Comparison of ENCODE assay signal across 26 cellular contexts in the genomic region with DNA sequence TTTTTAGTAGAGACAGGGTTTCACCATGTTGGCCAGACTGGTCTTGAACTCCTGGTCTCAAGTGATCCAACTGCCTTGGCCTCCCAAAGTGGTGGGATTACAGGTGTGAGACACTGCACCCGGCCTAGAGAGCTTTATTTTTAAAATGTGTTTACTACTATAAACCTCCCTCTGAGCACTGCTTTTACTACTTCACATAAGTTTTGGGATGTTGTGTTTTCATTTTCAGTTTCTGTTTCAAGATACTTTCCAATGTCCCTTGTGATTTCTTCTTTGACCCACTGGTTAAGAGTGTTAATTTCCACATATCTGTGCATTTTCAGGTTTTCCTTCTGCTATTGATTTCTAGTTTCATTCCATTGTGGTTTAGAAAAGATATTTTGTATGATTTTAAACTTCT.
DNase-seq lines count a peak whose midpoint lies in the region; ATAC-seq, FAIRE-seq and TF ChIP-seq lines count a peak whose summit lies in the region.
"Had no signal": no experiment of that assay in that cellular context is flagged by ENCODE, and none has a peak within 500 bp of the region (broad histone marks: within the 10 kb centered on the region; RNA-seq: fewer than 3 reads in every experiment).

No MANE protein-coding gene starts in this region.

- POLR2A ChIA-PET in WTC11 (lab: Charles Lee), result no interaction called here

- CTCF ChIA-PET in WTC11 (lab: Charles Lee), result interaction anchor here (0.8 to 1.8 kb wide), 3 partner anchors 9 to 215 kb away, joined by 3 to 8 read pairs (median 4); no protein-coding TSS in a partner anchor

- no peak overlapping the region for H3K27ac ChIP-seq in small intestine (ENCODE audit: low read depth in 1 of 2, low read length in 1 of 2)
- H3K27ac ChIP-seq: hepatocyte, thoracic aorta had no signal

- H3K9me3 ChIP-seq in small intestine (ENCODE audit: control insufficient read depth, low read depth), result no peaks in the 10 kb centered on the region
- H3K9me3 ChIP-seq: HAP-1, SK-N-SH, thoracic aorta had no signal

- no peak for TF ChIP-seq CTCF in WTC11 (IDR thresholded peaks at IDR 0.05)

- peak overlapping the region; percentile 24 for H3K27ac Mint-ChIP-seq in activated T-cell treated with anti-CD3 and anti-CD28 coated beads, Interleukin-2, amount 50 U/mL, for 24 hours
- no peak overlapping the region for H3K27ac Mint-ChIP-seq in WTC11
- H3K27ac Mint-ChIP-seq: activated CD4-positive, alpha-beta T cell treated with anti-CD3 and anti-CD28 coated beads for 36 hours; T-helper 17 cell had no signal

- H3K36me3 Mint-ChIP-seq in activated T-cell treated with anti-CD3 and anti-CD28 coated beads, Interleukin-2, amount 50 U/mL, for 24 hours (ENCODE audit: low read depth), result no peaks in the 10 kb centered on the region
- no peaks in the 10 kb centered on the region for H3K36me3 Mint-ChIP-seq in WTC11

- H3K4me1 Mint-ChIP-seq in activated T-cell treated with anti-CD3 and anti-CD28 coated beads, Interleukin-2, amount 50 U/mL, for 24 hours (ENCODE audit: low read depth), result peaks cover 15% of the 10 kb centered on the region
- H3K4me1 Mint-ChIP-seq in WTC11, result peaks cover 8% of the 10 kb centered on the region; the same call in 1 of the 2 replicates

- no peaks in the 10 kb centered on the region for H3K9me3 Mint-ChIP-seq in activated T-cell treated with anti-CD3 and anti-CD28 coated beads, Interleukin-2, amount 50 U/mL, for 24 hours
- 0 out of 2 replicates have a peak, but pooled peaks cover 4% of the 10 kb centered on the region for H3K9me3 Mint-ChIP-seq in WTC11

- no peaks in the 10 kb centered on the region for H3K4me1 ChIP-seq in small intestine (ENCODE audit: control insufficient read depth in 2 of 2, insufficient read depth in 1 of 2, low read depth in 1 of 2, low read length in 1 of 2)
- H3K4me1 ChIP-seq: HAP-1 had no signal

- H3K36me3 ChIP-seq in small intestine (ENCODE audit: control insufficient read depth in 2 of 2, insufficient read depth in 2 of 2, low read length in 2 of 2), result no peaks in the 10 kb centered on the region
- H3K36me3 ChIP-seq: HAP-1, thoracic aorta had no signal

- H3K27me3 ChIP-seq in small intestine (ENCODE audit: control insufficient read depth in 2 of 2, insufficient read depth in 2 of 2, low read length in 2 of 2), result no peaks in the 10 kb centered on the region
- H3K27me3 ChIP-seq: hepatocyte had no signal

- no peak overlapping the region for H3K4me3 Mint-ChIP-seq in activated T-cell treated with anti-CD3 and anti-CD28 coated beads, Interleukin-2, amount 50 U/mL, for 24 hours
- no peak overlapping the region for H3K4me3 Mint-ChIP-seq in WTC11
- H3K4me3 Mint-ChIP-seq: activated CD4-positive, alpha-beta T cell treated with anti-CD3 and anti-CD28 coated beads for 36 hours; T-helper 17 cell had no signal

- no peak overlapping the region for H3K4me3 ChIP-seq in small intestine (ENCODE audit: low read depth in 1 of 2, low read length in 2 of 2)
- H3K4me3 ChIP-seq: HAP-1, hepatocyte, thoracic aorta had no signal

- DNase-seq in activated T-cell treated with anti-CD3 and anti-CD28 coated beads, Interleukin-2, amount 50 U/mL, for 24 hours, result no peak
- DNase-seq in activated T-cell treated with anti-CD3 and anti-CD28 coated beads for 4 hours (no peak), RPMI8226 (peak; percentile 37), small intestine (peak; percentile 5), WTC11 (ENCODE audit: low spot score) (no peak), NCI-H1092 (lab: John Stamatoyannopoulos, UW) (no peak)
- DNase-seq: activated CD4-positive, alpha-beta T cell treated with anti-CD3 and anti-CD28 coated beads for 36 hours; activated CD8-positive, alpha-beta memory T cell treated with anti-CD3 and anti-CD28 coated beads, Interleukin-2, amount 50 U/mL, for 48 hours; activated effector memory CD4-positive, alpha-beta T cell treated with Interleukin-2 at 50 U/mL for 16 hours; C1 segment of cervical spinal cord; DMS79; GDM1; IMR-90; left cardiac atrium; NCI-H1436; NCI-H345; NCI-H748 treated with DMSO at 0.1 percent for 48 hours; SK-N-SH; stimulated activated naive CD4-positive, alpha-beta T cell treated with Interleukin-2 at 50 U/mL for 16 hours; T-helper 17 cell had no signal

- peak; percentile 46 for ATAC-seq in GM18909 (IDR thresholded peaks at IDR 0.05; ENCODE audit: poor library complexity, unreplicated experiment)
- no peak for ATAC-seq in WTC11
- ATAC-seq: activated CD4-positive, alpha-beta T cell treated with anti-CD3 and anti-CD28 coated beads for 36 hours; left cardiac atrium; sciatic nerve; T-helper 17 cell had no signal

- 10 to 42% (median 12%) methylated on average over 1 of the region's 1 CpG for WGBS in small intestine, 3 donors

- FAIRE-seq in small intestine (lab: Jason Lieb, UNC), result no peak
- FAIRE-seq: frontal cortex had no signal

- no peaks in the 10 kb centered on the region for H3K27me3 Mint-ChIP-seq in activated T-cell treated with anti-CD3 and anti-CD28 coated beads, Interleukin-2, amount 50 U/mL, for 24 hours
- H3K27me3 Mint-ChIP-seq in WTC11 (ENCODE audit: low read depth), result no peaks in the 10 kb centered on the region
- H3K27me3 Mint-ChIP-seq: T-helper 17 cell had no signal

TF ChIP-seq in WTC11, 78 proteins besides CTCF, POLR2A, EP300 and RAD21:
- TF ChIP-seq ZNF263 (CRISPR knock-in tag; IDR thresholded peaks at IDR 0.05; ENCODE audit: low read depth) (no peak), PRRX2 (CRISPR knock-in tag; IDR thresholded peaks at IDR 0.05) (no peak), NFE2L1 (CRISPR knock-in tag; IDR thresholded peaks at IDR 0.05) (no peak)

Comparison
In these comparisons a context has a peak if more than half of its experiments do, and no peak if none do; other contexts are left out.
1. DNase-seq: peak in RPMI8226 (single experiment) and small intestine (single experiment); none in activated T-cell treated with anti-CD3 and anti-CD28 coated beads, Interleukin-2, amount 50 U/mL, for 24 hours (single experiment), activated T-cell treated with anti-CD3 and anti-CD28 coated beads for 4 hours (single experiment), WTC11 (single experiment) and NCI-H1092 (single experiment).